1 cellular context compared by ENCODE assay signal in genomic region chr1:62529227-62529626, GRCh38.
A peak's percentile ranks its signal among the peaks of the same experiment; 100 is the strongest.
TF ChIP-seq lines count a peak whose summit lies in the region.

No MANE protein-coding gene starts in this region.

TF ChIP-seq in HepG2, 621 proteins besides CTCF, POLR2A, EP300 and RAD21 (continued from another document and continues in another):
- TF ChIP-seq ZNF142 (CRISPR knock-in tag; IDR thresholded peaks at IDR 0.05) (no peak), ZNF143 (CRISPR knock-in tag; IDR thresholded peaks at IDR 0.05) (no peak), ZBTB21 (CRISPR knock-in tag; IDR thresholded peaks at IDR 0.05) (no peak), LRRFIP1 (CRISPR knock-in tag; conservative IDR thresholded peaks at IDR 0.05) (no peak), ADNP (CRISPR knock-in tag; IDR thresholded peaks at IDR 0.05) (no peak), PAXIP1 (CRISPR knock-in tag; conservative IDR thresholded peaks at IDR 0.05) (peak; percentile 77), ZNF562 (CRISPR knock-in tag; IDR thresholded peaks at IDR 0.05; ENCODE audit: borderline replicate concordance) (no peak), ATF4 (CRISPR knock-in tag; IDR thresholded peaks at IDR 0.05) (peak in 1 of 2 experiments; percentile 72; a peak in 1 of 4 replicates), AGO2 (optimal IDR thresholded peaks at IDR 0.05; ENCODE audit: low read depth, low read length) (no peak), ZNF720 (CRISPR knock-in tag; IDR thresholded peaks at IDR 0.05) (no peak), ZFP1 (CRISPR knock-in tag; IDR thresholded peaks at IDR 0.05) (no peak), MEF2D (CRISPR knock-in tag; IDR thresholded peaks at IDR 0.05) (0 out of 2 replicates have a peak, but pooled peaks have one; percentile 28), NFE2L1 (CRISPR knock-in tag; IDR thresholded peaks at IDR 0.05; ENCODE audit: borderline replicate concordance) (no peak), MAZ (IDR thresholded peaks at IDR 0.05; ENCODE audit: borderline replicate concordance, low read depth, low read length) (no peak), MAZ (CRISPR knock-in tag; IDR thresholded peaks at IDR 0.05; ENCODE audit: low read depth) (no peak), KLF16 (CRISPR knock-in tag; IDR thresholded peaks at IDR 0.05) (peak in 1 of 2 experiments; percentile 65; a peak in 2 of 4 replicates), ZNF691 (CRISPR knock-in tag; IDR thresholded peaks at IDR 0.05; ENCODE audit: borderline replicate concordance, low read depth) (no peak), RCOR2 (CRISPR knock-in tag; IDR thresholded peaks at IDR 0.05) (peak; percentile 71), EZH2 (conservative IDR thresholded peaks at IDR 0.05; ENCODE audit: low read depth, low read length) (no peak), NCOA2 (CRISPR knock-in tag; IDR thresholded peaks at IDR 0.05) (peak; percentile 67; the same call in 1 of the 2 replicates), ZKSCAN1 (IDR thresholded peaks at IDR 0.05; ENCODE audit: low read length) (no peak), GMEB1 (CRISPR knock-in tag; IDR thresholded peaks at IDR 0.05; ENCODE audit: borderline replicate concordance) (no peak), RERE (CRISPR knock-in tag; IDR thresholded peaks at IDR 0.05; ENCODE audit: low read depth) (0 out of 2 replicates have a peak, but pooled peaks have one; percentile 24), ZNF331 (CRISPR knock-in tag; IDR thresholded peaks at IDR 0.05) (peak; percentile 21; the same call in 1 of the 2 replicates), MED1 (CRISPR knock-in tag; IDR thresholded peaks at IDR 0.05) (0 out of 2 replicates have a peak, but pooled peaks have one; percentile 24), ZGPAT (CRISPR knock-in tag; IDR thresholded peaks at IDR 0.05) (peak; percentile 47; the same call in 1 of the 2 replicates), ATF1 (CRISPR knock-in tag; IDR thresholded peaks at IDR 0.05) (no peak), MIER3 (CRISPR knock-in tag; IDR thresholded peaks at IDR 0.05; ENCODE audit: borderline replicate concordance) (0 out of 2 replicates have a peak, but pooled peaks have one; percentile 25), ZNF510 (CRISPR knock-in tag; IDR thresholded peaks at IDR 0.05; ENCODE audit: low read depth) (no peak), KLF13 (CRISPR knock-in tag; IDR thresholded peaks at IDR 0.05) (no peak), SRY (CRISPR knock-in tag; IDR thresholded peaks at IDR 0.05) (no peak), ZNF782 (CRISPR knock-in tag; IDR thresholded peaks at IDR 0.05; ENCODE audit: borderline replicate concordance) (no peak), FOXM1 (CRISPR knock-in tag; IDR thresholded peaks at IDR 0.05) (no peak), HDAC2 (CRISPR knock-in tag; IDR thresholded peaks at IDR 0.05) (0 out of 2 replicates have a peak, but pooled peaks have one; percentile 34), FOXP1 (IDR thresholded peaks at IDR 0.05) (no peak), FOXP1 (CRISPR knock-in tag; IDR thresholded peaks at IDR 0.05) (peak; percentile 82), ZSCAN20 (CRISPR knock-in tag; IDR thresholded peaks at IDR 0.05; ENCODE audit: borderline replicate concordance) (no peak), ZNF772 (CRISPR knock-in tag; IDR thresholded peaks at IDR 0.05) (no peak), YY1 (IDR thresholded peaks at IDR 0.05; ENCODE audit: insufficient read depth, insufficient replicate concordance, low read depth, low read length) (peak; percentile 37)
